Comparison of ENCODE assay signal across 1 cellular context in the genomic region with DNA sequence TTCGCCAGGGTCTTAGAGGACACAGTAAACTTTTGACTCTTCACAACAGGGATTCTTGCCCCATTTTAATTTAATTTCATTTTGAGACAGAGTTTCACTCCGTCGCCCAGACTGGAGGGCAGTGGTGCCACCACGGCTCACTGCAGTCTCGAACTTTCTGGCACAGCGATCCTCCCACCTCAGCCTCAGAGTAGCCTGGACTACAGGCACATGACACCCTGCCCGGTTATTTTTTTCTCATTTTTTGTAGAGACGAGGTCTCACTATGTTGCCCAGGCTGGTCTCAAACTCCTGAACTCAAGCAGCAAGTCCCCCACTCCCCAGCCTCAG.
TF ChIP-seq lines count a peak whose summit lies in the region.

No MANE protein-coding gene starts in this region.

TF ChIP-seq in H1, 55 proteins besides CTCF, POLR2A, EP300 and RAD21:
- TF ChIP-seq JUN (IDR thresholded peaks at IDR 0.05; ENCODE audit: low read depth, low read length) (no peak), SIRT6 (IDR thresholded peaks at IDR 0.05; ENCODE audit: low read length) (no peak), SP2 (IDR thresholded peaks at IDR 0.05; ENCODE audit: low read length) (no peak), RNF2 (IDR thresholded peaks at IDR 0.05; ENCODE audit: borderline replicate concordance, low read depth, low read length, missing control alignments, poor library complexity, severe bottlenecking) (no peak), SRF (IDR thresholded peaks at IDR 0.05; ENCODE audit: low read depth, low read length) (no peak)
